In genomic region chr14:34065222-34065621, GRCh38 we compare ENCODE assay signal across 17 cellular contexts.
DNase-seq lines count a peak whose midpoint lies in the region; ATAC-seq, FAIRE-seq and TF ChIP-seq lines count a peak whose summit lies in the region.
"Had no signal": no experiment of that assay in that cellular context is flagged by ENCODE, and none has a peak within 500 bp of the region (broad histone marks: within the 10 kb centered on the region; RNA-seq: fewer than 3 reads in every experiment).

No MANE protein-coding gene starts in this region.

- no peak overlapping the region for H2BK12ac ChIP-seq in mesenchymal stem cell (ENCODE audit: low read length in 2 of 2)

- no peak overlapping the region for H3K18ac ChIP-seq in mesenchymal stem cell (ENCODE audit: low read depth in 1 of 2, low read length in 2 of 2)

- H3K9ac ChIP-seq in HepG2 (ENCODE audit: insufficient read depth, low read depth, low read length) = no peak overlapping the region
- H3K9ac ChIP-seq in mesenchymal stem cell (ENCODE audit: low read length) = no peak overlapping the region
- H3K9ac ChIP-seq: BLaER1 had no signal

- H3K27ac Mint-ChIP-seq in activated T-cell treated with anti-CD3 and anti-CD28 coated beads, Interleukin-2, amount 50 U/mL, for 72 hours = no peak overlapping the region
- H3K27ac Mint-ChIP-seq: HFFc6 had no signal

- H2AFZ ChIP-seq in HepG2 (ENCODE audit: low read length) (no peak overlapping the region), mesenchymal stem cell (ENCODE audit: low read depth, low read length) (no peak overlapping the region)

- H2AK5ac ChIP-seq in mesenchymal stem cell (ENCODE audit: low read length, severe bottlenecking) = peak overlapping the region; percentile 97

- WGBS in heart left ventricle, 4 donors = 90 to 95% (median 93%) methylated on average over 4 of the region's 4 CpGs
- WGBS in HepG2 (ENCODE audit: low lambda C conversion rate) = 68% methylated on average over 4 of the region's 4 CpGs
- WGBS in right lobe of liver (ENCODE audit: insufficient coverage, low coverage, low lambda C conversion rate, missing lambda C conversion rate) = 70% methylated on average over 4 of the region's 4 CpGs
- 90% methylated on average over 4 of the region's 4 CpGs for WGBS in mesenchymal stem cell

- H3K4me1 ChIP-seq in heart left ventricle (peaks cover 0 to 47% (median 25%) of the 10 kb centered on the region in 12 donors), HepG2 (ENCODE audit: insufficient read depth, low read length) (peaks cover 30% of the 10 kb centered on the region), right lobe of liver (no peaks in the 10 kb centered on the region), mesenchymal stem cell (ENCODE audit: control insufficient read depth, insufficient read depth, low read depth, low read length) (peaks cover 11% of the 10 kb centered on the region)

- H3K36me3 Mint-ChIP-seq in activated T-cell treated with anti-CD3 and anti-CD28 coated beads, Interleukin-2, amount 50 U/mL, for 72 hours (ENCODE audit: insufficient read depth in 2 of 2) = no peaks in the 10 kb centered on the region

- intact Hi-C loops in heart left ventricle (cut with DNase I) (loop anchor here in 2 of 10 donors (10.0 kb wide), 2 partner anchors 110 to 120 kb away; partner anchors contain the start of gene EGLN3 (in 1 of the 2)), Right ventricle myocardium inferior (cut with DNase I) (no loop called here), HepG2 (cut with micrococcal nuclease; ENCODE audit: unreplicated experiment) (no loop called here), right lobe of liver (cut with DNase I) (no loop called here)

- TF ChIP-seq CTCF in heart left ventricle (IDR thresholded peaks at IDR 0.05) = no peak
- TF ChIP-seq CTCF in HepG2 (CRISPR knock-in tag; IDR thresholded peaks at IDR 0.05) = no peak
- no peak for TF ChIP-seq CTCF in right lobe of liver (IDR thresholded peaks at IDR 0.05)

- in situ Hi-C loops in HepG2 (cut with HindIII; ENCODE audit: extremely low pct_ligation_motif_present, low pct_unique_long_range_greater_than_20kb) = no loop called here

- no peak for TF ChIP-seq RAD21 in HepG2 (CRISPR knock-in tag; IDR thresholded peaks at IDR 0.05)

- no peaks in the 10 kb centered on the region for H3K36me3 ChIP-seq in heart left ventricle
- H3K36me3 ChIP-seq in HepG2 (replicated peaks in 1 of 2; ENCODE audit: control insufficient read depth in 1 of 2, insufficient read depth in 2 of 2, low read length in 2 of 2) = no peaks in the 10 kb centered on the region
- H3K36me3 ChIP-seq in right lobe of liver = no peaks in the 10 kb centered on the region
- no peaks in the 10 kb centered on the region for H3K36me3 ChIP-seq in mesenchymal stem cell (ENCODE audit: control insufficient read depth in 1 of 2, insufficient read depth in 2 of 2, low read depth in 1 of 2, low read length in 2 of 2)
- H3K36me3 ChIP-seq: BLaER1 had no signal

- H3K27me3 Mint-ChIP-seq in activated T-cell treated with anti-CD3 and anti-CD28 coated beads, Interleukin-2, amount 50 U/mL, for 72 hours (ENCODE audit: low read depth) = peaks cover 13% of the 10 kb centered on the region

- CTCF ChIA-PET in HepG2 (lab: Yijun Ruan, JAX; ENCODE audit: low intra/inter-chr PET ratio, low total read pairs) = no interaction called here

- H3K9me3 Mint-ChIP-seq in activated T-cell treated with anti-CD3 and anti-CD28 coated beads, Interleukin-2, amount 50 U/mL, for 72 hours = peaks cover 0 to 2% of the 10 kb centered on the region in 2 donors
- H3K9me3 Mint-ChIP-seq: HFFc6 had no signal

- H3K27me3 ChIP-seq in heart left ventricle (no peaks in the 10 kb centered on the region), HepG2 (ENCODE audit: control insufficient read depth in 1 of 2, insufficient read depth in 2 of 2, low read length in 2 of 2) (peaks cover under 1 to 22% of the 10 kb centered on the region in 2 experiments; a peak in 3 of 5 replicates), right lobe of liver (no peaks in the 10 kb centered on the region), mesenchymal stem cell (ENCODE audit: control insufficient read depth in 1 of 2, insufficient read depth in 1 of 2, low read length in 2 of 2) (peaks cover 0 to 8% of the 10 kb centered on the region in 2 experiments)
- H3K27me3 ChIP-seq: BLaER1 had no signal

- no peak overlapping the region for H2BK120ac ChIP-seq in mesenchymal stem cell (ENCODE audit: low read depth, low read length)

- H3K79me2 ChIP-seq in HepG2 (ENCODE audit: insufficient read depth, low read length) = no peaks in the 10 kb centered on the region

- H3K79me1 ChIP-seq in mesenchymal stem cell (replicated peaks; ENCODE audit: low read length, poor library complexity, severe bottlenecking) = no peaks in the 10 kb centered on the region

- H3K4me3 ChIP-seq in heart left ventricle (no peak overlapping the region), HepG2 (replicated peaks in 1 of 3; ENCODE audit: insufficient read depth in 1 of 3, low read depth in 2 of 3, low read length in 3 of 3) (no peak overlapping the region), right lobe of liver (no peak overlapping the region), mesenchymal stem cell (ENCODE audit: insufficient read depth in 1 of 2, low read depth in 1 of 2, low read length in 2 of 2) (no peak overlapping the region)
- H3K4me3 ChIP-seq: BLaER1 had no signal

- no peaks in the 10 kb centered on the region for H4K20me1 ChIP-seq in HepG2 (ENCODE audit: insufficient read depth, low read length)
- H4K20me1 ChIP-seq: BLaER1 had no signal

- no peak overlapping the region for H4K8ac ChIP-seq in mesenchymal stem cell (ENCODE audit: low read length)

- H3K4me3 Mint-ChIP-seq in activated T-cell treated with anti-CD3 and anti-CD28 coated beads, Interleukin-2, amount 50 U/mL, for 72 hours = no peak overlapping the region
- H3K4me3 Mint-ChIP-seq: HFFc6 had no signal

- H3K27ac ChIP-seq in heart left ventricle (peak overlapping the region; percentile 8 to 88 (median 75)), HepG2 (ENCODE audit: extremely low read length, insufficient read depth, low read length) (no peak overlapping the region), right lobe of liver (no peak overlapping the region), mesenchymal stem cell (ENCODE audit: low read length, poor library complexity, severe bottlenecking) (no peak overlapping the region)
- H3K27ac ChIP-seq: BLaER1 had no signal

- DNase-seq in heart left ventricle (no peak), Right ventricle myocardium inferior (ENCODE audit: missing footprints) (no peak), HepG2 (ENCODE audit: low spot score) (no peak), right lobe of liver (no peak), mesenchymal stem cell (no peak)
- DNase-seq in stimulated activated CD4-positive, alpha-beta T cell treated with anti-CD3 and anti-CD28 coated beads, Interleukin-2, amount 100 ng/mL, for 48 hours = no peak
- no peak for DNase-seq in activated T-cell treated with anti-CD3 and anti-CD28 coated beads, Interleukin-2, amount 50 U/mL, for 72 hours
- DNase-seq: 8988T, AML-193, DMS53, GF-D8, HCEC 1CT, HFFc6 had no signal

- H3K4me2 ChIP-seq in HepG2 (ENCODE audit: low read depth, low read length) = no peak overlapping the region
- no peak overlapping the region for H3K4me2 ChIP-seq in mesenchymal stem cell (ENCODE audit: low read length, poor library complexity, severe bottlenecking)
- H3K4me2 ChIP-seq: BLaER1 had no signal

- no peak overlapping the region for H4K91ac ChIP-seq in mesenchymal stem cell (ENCODE audit: low read length)

- TF ChIP-seq POLR2A in heart left ventricle (IDR thresholded peaks at IDR 0.05) (no peak), HepG2 (IDR thresholded peaks at IDR 0.05; ENCODE audit: insufficient read depth in 1 of 2, low read depth in 2 of 2, low read length in 2 of 2) (no peak), right lobe of liver (IDR thresholded peaks at IDR 0.05) (no peak)

- H3K4ac ChIP-seq in mesenchymal stem cell (ENCODE audit: low read depth in 1 of 2, low read length in 2 of 2) = no peak overlapping the region

- TF ChIP-seq EP300 in HepG2 (IDR thresholded peaks at IDR 0.05; ENCODE audit: low read depth in 2 of 2, low read length in 2 of 2) (no peak), HepG2 (CRISPR knock-in tag; IDR thresholded peaks at IDR 0.05; ENCODE audit: borderline replicate concordance) (no peak)

- H3K14ac ChIP-seq in mesenchymal stem cell (ENCODE audit: low read length in 2 of 2) = no peak overlapping the region

- H3K23ac ChIP-seq in mesenchymal stem cell (ENCODE audit: low read length in 2 of 2) = no peak overlapping the region

- H3K9me3 ChIP-seq in heart left ventricle (no peaks in the 10 kb centered on the region), HepG2 (ENCODE audit: low read length) (peaks cover 6% of the 10 kb centered on the region; the same call in 1 of the 2 replicates), right lobe of liver (no peaks in the 10 kb centered on the region), mesenchymal stem cell (ENCODE audit: control insufficient read depth, low read length) (no peaks in the 10 kb centered on the region)

- H3K4me1 Mint-ChIP-seq in activated T-cell treated with anti-CD3 and anti-CD28 coated beads, Interleukin-2, amount 50 U/mL, for 72 hours (ENCODE audit: low read depth) = peaks cover 9% of the 10 kb centered on the region

- FAIRE-seq in HepG2 (lab: Jason Lieb, UNC) = no peak
- FAIRE-seq: H1, HTR-8/SVneo had no signal

- ATAC-seq in heart left ventricle (no peak), Right ventricle myocardium inferior (no peak), HepG2 (no peak), right lobe of liver (no peak), GM18517 (IDR thresholded peaks at IDR 0.05; ENCODE audit: unreplicated experiment) (no peak)
- ATAC-seq in activated T-cell treated with anti-CD3 and anti-CD28 coated beads, Interleukin-2, amount 50 U/mL, for 72 hours (replicated peaks in 1 of 2) = no peak

- BruUV-seq in HepG2 (replicated peaks; lab: Mats Ljungman, UMichigan) = no TSS peak

- POLR2A ChIA-PET in HepG2 (lab: Yijun Ruan, JAX) = no interaction called here

- no peak overlapping the region for H2BK5ac ChIP-seq in mesenchymal stem cell (ENCODE audit: low read depth, low read length, poor library complexity, severe bottlenecking)

- no peak overlapping the region for H2BK15ac ChIP-seq in mesenchymal stem cell (ENCODE audit: low read depth, poor library complexity, severe bottlenecking)

Comparison
In these comparisons a context has a peak if more than half of its experiments do, and no peak if none do; other contexts are left out.
1. H3K27ac ChIP-seq: peak in heart left ventricle (12 of 12); none in HepG2 (single experiment), right lobe of liver (0 of 3) and mesenchymal stem cell (single experiment).